ENCODE assay signal across 8 cellular contexts in genomic region chr15:62344806-62345539, GRCh38. TPM values are rescaled to one million over a fixed set of nuclear protein-coding genes. Genes with fewer than 3 reads are reported as not detected.
DNase-seq lines count a peak whose midpoint lies in the region; ATAC-seq and TF ChIP-seq lines count a peak whose summit lies in the region.

No MANE protein-coding gene starts in this region.

- peaks cover 0 to 4% (median 0%) of the 10 kb centered on the region in 4 donors for H3K4me1 ChIP-seq in liver (ENCODE audit: control insufficient read depth in 4 of 4, insufficient read depth in 4 of 4, low read length in 3 of 4)

- 45% methylated on average over 21 of the region's 21 CpGs for WGBS in liver

- DNase-seq in AG08395 (ENCODE audit: low spot score) (peak; percentile 33), MG63 (peak; percentile 22), WTC11 (ENCODE audit: low spot score) (peak; percentile 78), middle frontal gyrus (ENCODE audit: extremely low spot score, low spot score) (no peak)
- peak; percentile 64 for DNase-seq in central memory CD4-positive, alpha-beta T cell
- peak; percentile 0 to 10 for DNase-seq in stimulated activated CD8-positive, alpha-beta memory T cell treated with anti-CD3 and anti-CD28 coated beads, Interleukin-2, amount 100 ng/mL, for 1 hour (ENCODE audit: low read depth in 2 of 2)

- H3K9me3 ChIP-seq in MG63: no peaks in the 10 kb centered on the region
- peaks cover 0 to 1% (median 0%) of the 10 kb centered on the region in 4 donors for H3K9me3 ChIP-seq in liver (ENCODE audit: control insufficient read depth in 4 of 4, low read length in 3 of 4)

- peak; percentile 70 to 83 for TF ChIP-seq RAD21 in liver (IDR thresholded peaks at IDR 0.05)

- peak overlapping the region; percentile 55; the same call in 1 of the 2 replicates for H3K27ac Mint-ChIP-seq in WTC11

- H3K4me3 Mint-ChIP-seq in WTC11: peak overlapping the region; percentile 63

- H3K27me3 ChIP-seq in MG63: no peaks in the 10 kb centered on the region
- no peaks in the 10 kb centered on the region for H3K27me3 ChIP-seq in liver (ENCODE audit: control insufficient read depth in 4 of 4, insufficient read depth in 4 of 4, low read length in 3 of 4)

- no peak overlapping the region for H3K27ac ChIP-seq in liver (ENCODE audit: low read depth in 1 of 2, low read length in 2 of 2)

- no peaks in the 10 kb centered on the region for H3K36me3 Mint-ChIP-seq in WTC11

- TF ChIP-seq CTCF in WTC11 (IDR thresholded peaks at IDR 0.05) (peak; percentile 73), liver (IDR thresholded peaks at IDR 0.05; ENCODE audit: low read depth, low read length, missing input control) (peak; percentile 68)

- CTCF ChIA-PET in WTC11 (lab: Charles Lee): interaction anchor here (0.6 to 1.2 kb wide), 10 partner anchors 9 to 398 kb away, joined by 3 to 6 read pairs (median 4); no protein-coding TSS in a partner anchor

- ATAC-seq in GM19455 (IDR thresholded peaks at IDR 0.05; ENCODE audit: unreplicated experiment): peak; percentile 75
- ATAC-seq in WTC11: peak; percentile 96

- POLR2A ChIA-PET in WTC11 (lab: Charles Lee): no interaction called here

- H3K4me3 ChIP-seq in MG63 (no peak overlapping the region), liver (ENCODE audit: low read depth in 1 of 3, low read length in 3 of 3) (peak overlapping the region; percentile 38 to 71 (median 56))

- H3K9ac ChIP-seq in liver (ENCODE audit: low read depth in 1 of 2, low read length in 2 of 2): peak overlapping the region in 1 of 2 donors; percentile 74

- peaks cover 7% of the 10 kb centered on the region for H3K9me3 Mint-ChIP-seq in WTC11

- H3K4me1 Mint-ChIP-seq in WTC11: peaks cover 3% of the 10 kb centered on the region

- no peaks in the 10 kb centered on the region for H3K27me3 Mint-ChIP-seq in WTC11 (ENCODE audit: low read depth)

- H3K36me3 ChIP-seq in MG63 (no peaks in the 10 kb centered on the region), liver (ENCODE audit: control insufficient read depth in 4 of 4, insufficient read depth in 3 of 4, low read depth in 1 of 4, low read length in 3 of 4) (no peaks in the 10 kb centered on the region)

TF ChIP-seq in WTC11, 78 proteins besides CTCF, POLR2A, EP300 and RAD21 (continues in another document):
- TF ChIP-seq E2F4 (CRISPR knock-in tag; IDR thresholded peaks at IDR 0.05; ENCODE audit: borderline replicate concordance, low read depth) (no peak), EMX1 (CRISPR knock-in tag; IDR thresholded peaks at IDR 0.05) (no peak), JAZF1 (CRISPR knock-in tag; IDR thresholded peaks at IDR 0.05) (no peak), USF2 (CRISPR knock-in tag; IDR thresholded peaks at IDR 0.05) (no peak), OVOL2 (CRISPR knock-in tag; IDR thresholded peaks at IDR 0.05; ENCODE audit: borderline replicate concordance) (no peak), FOXP1 (CRISPR knock-in tag; IDR thresholded peaks at IDR 0.05; ENCODE audit: borderline replicate concordance) (peak; percentile 54; the same call in 1 of the 2 replicates), ZNF263 (CRISPR knock-in tag; IDR thresholded peaks at IDR 0.05; ENCODE audit: low read depth) (no peak), NFE2L1 (CRISPR knock-in tag; IDR thresholded peaks at IDR 0.05) (no peak), ESRRA (CRISPR knock-in tag; IDR thresholded peaks at IDR 0.05; ENCODE audit: borderline replicate concordance) (no peak), GABPB1 (CRISPR knock-in tag; IDR thresholded peaks at IDR 0.05) (no peak), ELF4 (CRISPR knock-in tag; IDR thresholded peaks at IDR 0.05; ENCODE audit: low read depth) (no peak)

TF ChIP-seq in liver, 16 proteins besides CTCF, POLR2A, EP300 and RAD21:
- TF ChIP-seq FOXA2 (IDR thresholded peaks at IDR 0.05) (peak; percentile 10), GABPA (IDR thresholded peaks at IDR 0.05 in 1 of 2, conservative IDR thresholded peaks at IDR 0.05 in 1 of 2) (no peak)

RNA-seq across cellular contexts. Expression of gene TLN2, which starts 45.4 kb away (rescaled TPM):
- total RNA-seq in MG63 (2014; rRNA removed; shearing (Covaris generic); ENCODE audit: low replicate concordance): 16.5 and 20.4 TPM in 2 replicates
- 25.0 to 30.5 TPM (median 25.9 TPM) in 3 replicates for total RNA-seq in WTC11 (2021)
- total RNA-seq in liver: 10 to 100 TPM; 10.8 to 23.1 TPM
- polyA plus RNA-seq in liver: 10 to 100 TPM in 1 of 2 donors, 1 to 10 TPM in 1; 3.9 to 14.5 TPM
